In genomic region chr3:110625126-110625798, GRCh38 we compare ENCODE assay signal across 24 cellular contexts.
A peak's percentile ranks its signal among the peaks of the same experiment; 100 is the strongest.
DNase-seq lines count a peak whose midpoint lies in the region; ATAC-seq, FAIRE-seq and TF ChIP-seq lines count a peak whose summit lies in the region.
"Had no signal": no experiment of that assay in that cellular context is flagged by ENCODE, and none has a peak within 500 bp of the region (broad histone marks: within the 10 kb centered on the region; RNA-seq: fewer than 3 reads in every experiment).

No MANE protein-coding gene starts in this region.

- H3K4me2 ChIP-seq in endothelial cell of umbilical vein (ENCODE audit: insufficient read depth, low read length) (no peak overlapping the region), neural progenitor cell (no peak overlapping the region)

- H3K9ac ChIP-seq in endothelial cell of umbilical vein (replicated peaks; ENCODE audit: extremely low read depth, insufficient read depth, low read length) (no peak overlapping the region), neural progenitor cell (no peak overlapping the region)

- FAIRE-seq in endothelial cell of umbilical vein (lab: Jason Lieb, UNC) = no peak
- FAIRE-seq: A204.1, astrocyte had no signal

- CTCF ChIA-PET in endothelial cell of umbilical vein (lab: Charles Lee) = no interaction called here

- intact Hi-C loops in natural killer cell (cut with micrococcal nuclease) = no loop called here
- intact Hi-C loops in endothelial cell of umbilical vein (cut with micrococcal nuclease) = no loop called here

- H2AFZ ChIP-seq in endothelial cell of umbilical vein (ENCODE audit: low read depth, low read length) (no peak overlapping the region), neural progenitor cell (replicated peaks) (peak overlapping the region; percentile 68)

- peaks cover 0 to 2% of the 10 kb centered on the region in 2 donors for H3K9me3 Mint-ChIP-seq in natural killer cell
- no peaks in the 10 kb centered on the region for H3K9me3 Mint-ChIP-seq in natural killer cell treated with Interleukin-12 subunit alpha and Interleukin-12 subunit beta and Interleukin-15 and Interleukin-18, amount 100 ng/mL, for 72 hours
- no peaks in the 10 kb centered on the region for H3K9me3 Mint-ChIP-seq in neural progenitor cell
- no peaks in the 10 kb centered on the region for H3K9me3 Mint-ChIP-seq in endothelial cell (ENCODE audit: unreplicated experiment)
- H3K9me3 Mint-ChIP-seq: nephron, T-cell had no signal

- no peak overlapping the region for H3K27ac ChIP-seq in endothelial cell of umbilical vein (ENCODE audit: insufficient read depth, low read depth, low read length)
- no peak overlapping the region for H3K27ac ChIP-seq in neural progenitor cell
- H3K27ac ChIP-seq: esophagus muscularis mucosa, psoas muscle, SJCRH30, skin epidermis, testis had no signal

- no peaks in the 10 kb centered on the region for H3K27me3 Mint-ChIP-seq in natural killer cell (ENCODE audit: low read depth in 2 of 2)
- H3K27me3 Mint-ChIP-seq in natural killer cell treated with Interleukin-12 subunit alpha and Interleukin-12 subunit beta and Interleukin-15 and Interleukin-18, amount 100 ng/mL, for 72 hours = no peaks in the 10 kb centered on the region
- no peaks in the 10 kb centered on the region for H3K27me3 Mint-ChIP-seq in neural progenitor cell (ENCODE audit: insufficient read depth, low read depth)
- H3K27me3 Mint-ChIP-seq in endothelial cell (ENCODE audit: unreplicated experiment) = no peaks in the 10 kb centered on the region
- H3K27me3 Mint-ChIP-seq: T-cell had no signal

- H4K20me1 ChIP-seq in endothelial cell of umbilical vein (replicated peaks; ENCODE audit: control insufficient read depth, extremely low read depth, insufficient read depth, low read length) = no peaks in the 10 kb centered on the region
- H4K20me1 ChIP-seq in neural progenitor cell (ENCODE audit: low read depth) = no peaks in the 10 kb centered on the region

- H3K27me3 ChIP-seq in endothelial cell of umbilical vein (ENCODE audit: control insufficient read depth in 2 of 2, insufficient read depth in 2 of 2, low read length in 2 of 2) = no peaks in the 10 kb centered on the region
- no peaks in the 10 kb centered on the region for H3K27me3 ChIP-seq in neural progenitor cell
- H3K27me3 ChIP-seq: esophagus muscularis mucosa, SJCRH30, testis had no signal

- H3K4me3 ChIP-seq in endothelial cell of umbilical vein (replicated peaks in 1 of 3; ENCODE audit: insufficient read depth in 1 of 3, low read depth in 1 of 3, low read length in 3 of 3) = no peak overlapping the region
- H3K4me3 ChIP-seq in neural progenitor cell = no peak overlapping the region
- H3K4me3 ChIP-seq: esophagus muscularis mucosa, psoas muscle, SJCRH30, skin epidermis, testis had no signal

- no TSS peak for BruUV-seq in endothelial cell of umbilical vein (replicated peaks; lab: Mats Ljungman, UMichigan)

- TF ChIP-seq POLR2A in endothelial cell of umbilical vein (IDR thresholded peaks at IDR 0.05; ENCODE audit: low read depth, low read length) = no peak

- H3K36me3 Mint-ChIP-seq in natural killer cell (no peaks in the 10 kb centered on the region), neural progenitor cell (no peaks in the 10 kb centered on the region), endothelial cell (ENCODE audit: low read depth, unreplicated experiment) (no peaks in the 10 kb centered on the region)
- H3K36me3 Mint-ChIP-seq in natural killer cell treated with Interleukin-12 subunit alpha and Interleukin-12 subunit beta and Interleukin-15 and Interleukin-18, amount 100 ng/mL, for 72 hours = no peaks in the 10 kb centered on the region
- H3K36me3 Mint-ChIP-seq: T-cell had no signal

- TF ChIP-seq CTCF in natural killer cell (IDR thresholded peaks at IDR 0.05) (no peak), endothelial cell of umbilical vein (IDR thresholded peaks at IDR 0.05; ENCODE audit: extremely low read depth in 1 of 2, insufficient read depth in 1 of 2, low read depth in 1 of 2, low read length in 2 of 2) (no peak), neural progenitor cell (IDR thresholded peaks at IDR 0.05) (no peak), endothelial cell (IDR thresholded peaks at IDR 0.05; ENCODE audit: unreplicated experiment) (no peak)

- no peak overlapping the region for H3K4me3 Mint-ChIP-seq in natural killer cell
- no peak overlapping the region for H3K4me3 Mint-ChIP-seq in natural killer cell treated with Interleukin-12 subunit alpha and Interleukin-12 subunit beta and Interleukin-15 and Interleukin-18, amount 100 ng/mL, for 72 hours
- no peak overlapping the region for H3K4me3 Mint-ChIP-seq in neural progenitor cell
- no peak overlapping the region for H3K4me3 Mint-ChIP-seq in endothelial cell (ENCODE audit: unreplicated experiment)
- H3K4me3 Mint-ChIP-seq: nephron had no signal

- H3K9me3 ChIP-seq in endothelial cell of umbilical vein (replicated peaks; ENCODE audit: control insufficient read depth, insufficient read depth, low read length) (no peaks in the 10 kb centered on the region), neural progenitor cell (ENCODE audit: low read depth) (no peaks in the 10 kb centered on the region)
- H3K9me3 ChIP-seq: esophagus muscularis mucosa, psoas muscle, SJCRH30, testis had no signal

- no peak for DNase-seq in natural killer cell
- DNase-seq in natural killer cell treated with Interleukin-12 subunit alpha and Interleukin-12 subunit beta and Interleukin-15 and Interleukin-18, amount 100 ng/mL, for 72 hours (ENCODE audit: low spot score) = no peak
- peak; percentile 60 for DNase-seq in endothelial cell of umbilical vein (ENCODE audit: low read depth, low spot score)
- DNase-seq in neural progenitor cell (ENCODE audit: low spot score) = peak; percentile 3
- no peak for DNase-seq in endothelial cell (ENCODE audit: low spot score)
- DNase-seq: activated CD4-positive, alpha-beta T cell treated with anti-CD3 and anti-CD28 coated beads for 48 hours; DMS79; midbrain; NCI-H1417; NCI-H2081 treated with DMSO at 0.1 percent for 48 hours; NCI-H446 treated with DMSO at 0.1 percent for 48 hours; psoas muscle; SJCRH30; stimulated activated CD4-positive, alpha-beta T cell treated with anti-CD3 and anti-CD28 coated beads, Interleukin-1b, Interleukin-23, amount 100 ng/mL, for 48 hours; T-cell; testis had no signal

- H3K9me1 ChIP-seq in endothelial cell of umbilical vein (replicated peaks; ENCODE audit: control insufficient read depth, extremely low read depth, insufficient read depth, low read length) = no peaks in the 10 kb centered on the region

- H3K4me1 Mint-ChIP-seq in natural killer cell (peaks cover 8 to 9% of the 10 kb centered on the region in 2 donors), neural progenitor cell (no peaks in the 10 kb centered on the region), endothelial cell (ENCODE audit: unreplicated experiment) (no peaks in the 10 kb centered on the region)
- H3K4me1 Mint-ChIP-seq in natural killer cell treated with Interleukin-12 subunit alpha and Interleukin-12 subunit beta and Interleukin-15 and Interleukin-18, amount 100 ng/mL, for 72 hours (ENCODE audit: low read depth in 2 of 2) = peaks cover 4 to 14% of the 10 kb centered on the region in 2 donors

- H3K4me1 ChIP-seq in endothelial cell of umbilical vein (ENCODE audit: control insufficient read depth, extremely low read depth, insufficient read depth, low read length) (no peaks in the 10 kb centered on the region), neural progenitor cell (no peaks in the 10 kb centered on the region)
- H3K4me1 ChIP-seq: esophagus muscularis mucosa, psoas muscle, SJCRH30, testis had no signal

- POLR2A ChIA-PET in endothelial cell of umbilical vein (lab: Charles Lee) = no interaction called here

- no peaks in the 10 kb centered on the region for H3K36me3 ChIP-seq in endothelial cell of umbilical vein (ENCODE audit: control insufficient read depth in 2 of 2, extremely low read depth in 1 of 2, insufficient read depth in 2 of 2, low read length in 2 of 2)
- no peaks in the 10 kb centered on the region for H3K36me3 ChIP-seq in neural progenitor cell
- H3K36me3 ChIP-seq: esophagus muscularis mucosa, SJCRH30 had no signal

- no peak for ATAC-seq in natural killer cell
- ATAC-seq in natural killer cell treated with Interleukin-12 subunit alpha and Interleukin-12 subunit beta and Interleukin-15 and Interleukin-18, amount 100 ng/mL, for 72 hours = no peak
- no peak for ATAC-seq in GM21576 (IDR thresholded peaks at IDR 0.05; ENCODE audit: unreplicated experiment)
- ATAC-seq in HG03521 (IDR thresholded peaks at IDR 0.05; ENCODE audit: unreplicated experiment) = no peak
- no peak for ATAC-seq in HG03139 (IDR thresholded peaks at IDR 0.05; ENCODE audit: unreplicated experiment)
- ATAC-seq: psoas muscle, T-cell had no signal

- no peaks in the 10 kb centered on the region for H3K79me2 ChIP-seq in endothelial cell of umbilical vein (ENCODE audit: control insufficient read depth, insufficient read depth, low read length)
- no peaks in the 10 kb centered on the region for H3K79me2 ChIP-seq in neural progenitor cell (ENCODE audit: low read depth)

- H3F3A ChIP-seq in neural progenitor cell (ENCODE audit: low read depth) = no peaks in the 10 kb centered on the region

- peak overlapping the region; percentile 28 to 37 for H3K27ac Mint-ChIP-seq in natural killer cell
- no peak overlapping the region for H3K27ac Mint-ChIP-seq in natural killer cell treated with Interleukin-12 subunit alpha and Interleukin-12 subunit beta and Interleukin-15 and Interleukin-18, amount 100 ng/mL, for 72 hours
- no peak overlapping the region for H3K27ac Mint-ChIP-seq in neural progenitor cell
- no peak overlapping the region for H3K27ac Mint-ChIP-seq in endothelial cell (ENCODE audit: unreplicated experiment)

- dilution Hi-C loops in endothelial cell of umbilical vein (cut with MboI; ENCODE audit: extremely low pct_ligation_motif_present, low sequenced_read_pairs) = no loop called here

TF ChIP-seq in endothelial cell of umbilical vein, 7 proteins besides CTCF, POLR2A, EP300 and RAD21:
- TF ChIP-seq MAX (IDR thresholded peaks at IDR 0.05; ENCODE audit: insufficient read depth, insufficient read length) = no peak
- no peak for TF ChIP-seq FOS (IDR thresholded peaks at IDR 0.05; ENCODE audit: borderline replicate concordance, insufficient read depth, low read length)
- TF ChIP-seq JUN (IDR thresholded peaks at IDR 0.05; ENCODE audit: borderline replicate concordance, insufficient read depth, insufficient read length, low read depth) = no peak
- TF ChIP-seq POLR2AphosphoS5 (IDR thresholded peaks at IDR 0.05; ENCODE audit: insufficient read depth, low read depth, low read length) = no peak
- no peak for TF ChIP-seq EZH2 (IDR thresholded peaks at IDR 0.05; ENCODE audit: borderline replicate concordance, low read depth, low read length, severe bottlenecking)
- no peak for TF ChIP-seq MYC (IDR thresholded peaks at IDR 0.05; ENCODE audit: low read depth, low read length)
- no peak for TF ChIP-seq GATA2 (IDR thresholded peaks at IDR 0.05; ENCODE audit: insufficient read depth, insufficient read length, low read depth, low read length)

Comparison
In these comparisons a context has a peak if more than half of its experiments do, and no peak if none do; other contexts are left out.
1. H3K27ac Mint-ChIP-seq: peak in natural killer cell (2 of 2); none in natural killer cell treated with Interleukin-12 subunit alpha and Interleukin-12 subunit beta and Interleukin-15 and Interleukin-18, amount 100 ng/mL, for 72 hours (0 of 2), neural progenitor cell (single experiment) and endothelial cell (single experiment).
2. DNase-seq: peak in endothelial cell of umbilical vein (single experiment) and neural progenitor cell (single experiment); none in natural killer cell (single experiment), natural killer cell treated with Interleukin-12 subunit alpha and Interleukin-12 subunit beta and Interleukin-15 and Interleukin-18, amount 100 ng/mL, for 72 hours (single experiment) and endothelial cell (single experiment).